ENCODE assay signal across 9 cellular contexts in the genomic region with DNA sequence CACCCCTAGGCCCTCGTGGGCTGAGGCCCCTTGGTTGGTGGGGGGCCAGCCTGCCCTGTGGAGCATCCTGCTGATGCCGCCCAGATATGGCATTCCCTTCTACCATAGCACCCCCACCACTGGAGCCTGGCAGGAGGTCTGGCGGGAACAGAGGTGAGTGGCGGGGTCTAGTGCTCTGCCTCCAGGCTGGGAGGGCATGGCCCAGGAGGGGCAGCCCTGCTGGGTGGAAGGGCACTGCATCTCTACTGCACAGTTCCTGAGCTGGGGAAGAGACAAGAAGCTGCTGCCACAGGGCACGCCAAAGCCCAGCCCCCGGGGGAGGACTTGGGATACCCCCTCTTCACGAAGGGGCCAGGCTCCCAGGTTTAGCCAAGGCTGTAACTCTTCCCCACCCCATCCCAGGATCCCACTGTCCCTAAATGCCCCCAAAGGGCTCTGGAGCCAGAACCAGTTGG. TPM values are rescaled to one million over a fixed set of nuclear protein-coding genes. Genes with fewer than 3 reads are reported as not detected.
DNase-seq lines count a peak whose midpoint lies in the region; ATAC-seq, FAIRE-seq and TF ChIP-seq lines count a peak whose summit lies in the region.
"Had no signal": no experiment of that assay in that cellular context is flagged by ENCODE, and none has a peak within 500 bp of the region (broad histone marks: within the 10 kb centered on the region; RNA-seq: fewer than 3 reads in every experiment).

No MANE protein-coding gene starts in this region.

- H3K9me3 ChIP-seq in A549 = no peaks in the 10 kb centered on the region
- H3K9me3 ChIP-seq in muscle layer of colon (ENCODE audit: low read length) = no peaks in the 10 kb centered on the region
- H3K9me3 ChIP-seq in effector memory CD4-positive, alpha-beta T cell (ENCODE audit: control insufficient read depth, low read length) = no peaks in the 10 kb centered on the region

- H3K4me2 ChIP-seq in A549 = peak overlapping the region; percentile 89

- no peak for TF ChIP-seq EP300 in A549 (IDR thresholded peaks at IDR 0.05)

- H3K27ac Mint-ChIP-seq in activated T-helper 2 cell treated with anti-CD3 and anti-CD28 coated beads, Interferon-gamma antibody, Interleukin-2, Interleukin-4, amounts not matched to agents 10 μg/mL and 5 μg/mL and 100 μg/mL, durations not matched to agents 14 hours and 24 hours and 36 hours = peak overlapping the region; percentile 92

- FAIRE-seq in A549 (lab: Jason Lieb, UNC) = no peak

- peak overlapping the region; percentile 94 for H3K4me3 Mint-ChIP-seq in activated T-helper 2 cell treated with anti-CD3 and anti-CD28 coated beads, Interferon-gamma antibody, Interleukin-2, Interleukin-4, amounts not matched to agents 10 μg/mL and 5 μg/mL and 100 μg/mL, durations not matched to agents 14 hours and 24 hours and 36 hours (ENCODE audit: low read depth)

- H3K27me3 Mint-ChIP-seq in activated T-helper 2 cell treated with anti-CD3 and anti-CD28 coated beads, Interferon-gamma antibody, Interleukin-2, Interleukin-4, amounts not matched to agents 10 μg/mL and 5 μg/mL and 100 μg/mL, durations not matched to agents 14 hours and 24 hours and 36 hours (ENCODE audit: low read depth) = no peaks in the 10 kb centered on the region

- no peaks in the 10 kb centered on the region for H3K27me3 ChIP-seq in muscle layer of colon (ENCODE audit: control insufficient read depth in 1 of 2, insufficient read depth in 2 of 2, low read length in 2 of 2)
- no peaks in the 10 kb centered on the region for H3K27me3 ChIP-seq in effector memory CD4-positive, alpha-beta T cell (replicated peaks; ENCODE audit: control insufficient read depth, insufficient read depth, low read length, poor library complexity, severe bottlenecking)

- peaks cover 54% of the 10 kb centered on the region for H3K36me3 Mint-ChIP-seq in activated T-helper 2 cell treated with anti-CD3 and anti-CD28 coated beads, Interferon-gamma antibody, Interleukin-2, Interleukin-4, amounts not matched to agents 10 μg/mL and 5 μg/mL and 100 μg/mL, durations not matched to agents 14 hours and 24 hours and 36 hours (ENCODE audit: low read depth)

- H3K4me1 ChIP-seq in A549 (peaks cover 20% of the 10 kb centered on the region), muscle layer of colon (ENCODE audit: insufficient read depth, low read length) (peaks cover 21% of the 10 kb centered on the region)
- peaks cover 53% of the 10 kb centered on the region for H3K4me1 ChIP-seq in effector memory CD4-positive, alpha-beta T cell (ENCODE audit: control insufficient read depth, insufficient read depth, low read length, poor library complexity, severe bottlenecking)

- TF ChIP-seq POLR2A in A549 (IDR thresholded peaks at IDR 0.05; ENCODE audit: low read length) = no peak

- WGBS in A549 (ENCODE audit: missing lambda C conversion rate) = 97% methylated on average over 7 of the region's 7 CpGs

- TF ChIP-seq RAD21 in A549 (conservative IDR thresholded peaks at IDR 0.05 in 1 of 2, IDR thresholded peaks at IDR 0.05 in 1 of 2) = no peak

- H3K9me3 Mint-ChIP-seq in activated T-helper 2 cell treated with anti-CD3 and anti-CD28 coated beads, Interferon-gamma antibody, Interleukin-2, Interleukin-4, amounts not matched to agents 10 μg/mL and 5 μg/mL and 100 μg/mL, durations not matched to agents 14 hours and 24 hours and 36 hours = peaks cover 3% of the 10 kb centered on the region

- CTCF ChIA-PET in A549 (lab: Yijun Ruan, JAX) = interaction anchor here (0.6 to 6.6 kb wide), 14 partner anchors 15 to 363 kb away, joined by 3 to 161 read pairs (median 5); a partner anchor contains a TSS

- H3K9ac ChIP-seq in muscle layer of colon (ENCODE audit: low read length) = peak overlapping the region; percentile 61

- ATAC-seq in A549 (no peak), GM19455 (IDR thresholded peaks at IDR 0.05; ENCODE audit: unreplicated experiment) (no peak), HG02642 (IDR thresholded peaks at IDR 0.05; ENCODE audit: poor library complexity, unreplicated experiment) (no peak)

- DNase-seq in A549 (ENCODE audit: low read depth in 1 of 2, low spot score in 1 of 2) (no peak), DMS114 treated with DMSO at 0.1 percent for 48 hours (lab: John Stamatoyannopoulos, UW; ENCODE audit: unreplicated experiment) (no peak)
- no peak for DNase-seq in activated T-helper 2 cell treated with anti-CD3 and anti-CD28 coated beads, Interferon-gamma antibody, Interleukin-2, Interleukin-4, amounts not matched to agents 10 μg/mL and 5 μg/mL and 100 μg/mL, durations not matched to agents 14 hours and 24 hours and 36 hours (ENCODE audit: low spot score)
- no peak for DNase-seq in effector memory CD4-positive, alpha-beta T cell
- DNase-seq: NCI-H1048 had no signal

- H3K4me3 ChIP-seq in A549 (peak overlapping the region; percentile 87; the same call in 1 of the 3 replicates), GM12875 (ENCODE audit: low read depth, low read length) (peak overlapping the region; percentile 84), muscle layer of colon (ENCODE audit: low read depth in 1 of 2, low read length in 2 of 2) (peak overlapping the region in 1 of 2 donors; percentile 77)
- H3K4me3 ChIP-seq in effector memory CD4-positive, alpha-beta T cell (ENCODE audit: insufficient read depth, low read depth, low read length, poor library complexity, severe bottlenecking) = no peak overlapping the region

- H3K36me3 ChIP-seq in muscle layer of colon (ENCODE audit: insufficient read depth, low read length) = peaks cover 8% of the 10 kb centered on the region
- no peaks in the 10 kb centered on the region for H3K36me3 ChIP-seq in effector memory CD4-positive, alpha-beta T cell (ENCODE audit: control insufficient read depth, insufficient read depth, low read length)

- H3K4me1 Mint-ChIP-seq in activated T-helper 2 cell treated with anti-CD3 and anti-CD28 coated beads, Interferon-gamma antibody, Interleukin-2, Interleukin-4, amounts not matched to agents 10 μg/mL and 5 μg/mL and 100 μg/mL, durations not matched to agents 14 hours and 24 hours and 36 hours (ENCODE audit: low read depth) = peaks cover 48% of the 10 kb centered on the region

- intact Hi-C loops in activated T-helper 2 cell treated with anti-CD3 and anti-CD28 coated beads, Interferon-gamma antibody, Interleukin-2, Interleukin-4, amounts not matched to agents 10 μg/mL and 5 μg/mL and 100 μg/mL, durations not matched to agents 14 hours and 24 hours and 36 hours (cut with micrococcal nuclease) = loop anchor here (5.0 kb wide), 1 partner anchor 448 kb away; a partner anchor contains a TSS

- TF ChIP-seq CTCF in A549 (IDR thresholded peaks at IDR 0.05) (no peak), GM12875 (IDR thresholded peaks at IDR 0.05; ENCODE audit: borderline replicate concordance, insufficient read depth, low read depth, low read length) (no peak)

- POLR2A ChIA-PET in A549 (lab: Yijun Ruan, JAX) = no interaction called here

- peak overlapping the region; percentile 91 to 98; a peak in 4 of 6 replicates for H3K27ac ChIP-seq in A549
- peak overlapping the region; percentile 90 for H3K27ac ChIP-seq in muscle layer of colon (ENCODE audit: low read depth, low read length)
- H3K27ac ChIP-seq in effector memory CD4-positive, alpha-beta T cell (ENCODE audit: insufficient read depth, low read length, poor library complexity, severe bottlenecking) = no peak overlapping the region

RNA-seq across cellular contexts. Expression of a gene that starts 2.4 kb away (rescaled TPM):
- polyA plus RNA-seq in A549 (2011; rRNA removed) (17.8 and 25.1 TPM in 2 replicates), A549 (2017; fragmentation: RNase III; extraction: RNeasy Plus Mini Kit Qiagen cat#74134 plus additional on column Dnase treatment) (39.4 to 40.8 TPM (median 39.9 TPM) in 3 replicates)
- 62.0 and 72.8 TPM in 2 replicates for polyA plus RNA-seq in A549 (2012; cell fraction: cytosol; rRNA removed)
- polyA plus RNA-seq in A549 (2012; cell fraction: nucleus; rRNA removed) = 351 and 378 TPM in 2 replicates
- 30.8 and 32.3 TPM in 2 replicates for polyA minus RNA-seq in A549 (2011; rRNA and poly(A)+ RNA removed)
- 58.4 and 63.3 TPM in 2 replicates for total RNA-seq in activated T-helper 2 cell treated with anti-CD3 and anti-CD28 coated beads, Interferon-gamma antibody, Interleukin-2, Interleukin-4, amounts not matched to agents 10 μg/mL and 5 μg/mL and 100 μg/mL, durations not matched to agents 14 hours and 24 hours and 36 hours

RNA-seq across cellular contexts. Expression of a gene that starts 11.0 kb away (rescaled TPM):
- not detected in 2 replicates for polyA plus RNA-seq in A549 (2011; rRNA removed)
- not detected in 2 replicates for polyA plus RNA-seq in A549 (2012; cell fraction: cytosol; rRNA removed)
- not detected in 2 replicates for polyA plus RNA-seq in A549 (2012; cell fraction: nucleus; rRNA removed)
- polyA plus RNA-seq in A549 (2017; fragmentation: RNase III; extraction: RNeasy Plus Mini Kit Qiagen cat#74134 plus additional on column Dnase treatment) = not detected in 3 replicates
- polyA minus RNA-seq in A549 (2011; rRNA and poly(A)+ RNA removed) = not detected in 2 replicates
- 231 and 234 TPM in 2 replicates for total RNA-seq in activated T-helper 2 cell treated with anti-CD3 and anti-CD28 coated beads, Interferon-gamma antibody, Interleukin-2, Interleukin-4, amounts not matched to agents 10 μg/mL and 5 μg/mL and 100 μg/mL, durations not matched to agents 14 hours and 24 hours and 36 hours

RNA-seq across cellular contexts. Expression of a gene that starts 26.9 kb away (rescaled TPM):
- 5.7 and 6.4 TPM in 2 replicates for polyA plus RNA-seq in A549 (2011; rRNA removed)
- 15.7 and 23.3 TPM in 2 replicates for polyA plus RNA-seq in A549 (2012; cell fraction: cytosol; rRNA removed)
- polyA plus RNA-seq in A549 (2012; cell fraction: nucleus; rRNA removed) = 21.1 and 28.1 TPM in 2 replicates
- polyA plus RNA-seq in A549 (2017; fragmentation: RNase III; extraction: RNeasy Plus Mini Kit Qiagen cat#74134 plus additional on column Dnase treatment) = 13.4 to 15.9 TPM (median 14.4 TPM) in 3 replicates
- 3.1 and 5.9 TPM in 2 replicates for polyA minus RNA-seq in A549 (2011; rRNA and poly(A)+ RNA removed)
- 136 and 138 TPM in 2 replicates for total RNA-seq in activated T-helper 2 cell treated with anti-CD3 and anti-CD28 coated beads, Interferon-gamma antibody, Interleukin-2, Interleukin-4, amounts not matched to agents 10 μg/mL and 5 μg/mL and 100 μg/mL, durations not matched to agents 14 hours and 24 hours and 36 hours

RNA-seq across cellular contexts. Expression of a gene that starts 29.8 kb away (rescaled TPM):
- polyA plus RNA-seq in A549 (2011; rRNA removed) (29.6 and 41.1 TPM in 2 replicates), A549 (2017; fragmentation: RNase III; extraction: RNeasy Plus Mini Kit Qiagen cat#74134 plus additional on column Dnase treatment) (39.0 to 45.6 TPM (median 42.8 TPM) in 3 replicates)
- polyA plus RNA-seq in A549 (2012; cell fraction: cytosol; rRNA removed) = 45.9 and 47.2 TPM in 2 replicates
- 111 and 144 TPM in 2 replicates for polyA plus RNA-seq in A549 (2012; cell fraction: nucleus; rRNA removed)
- polyA minus RNA-seq in A549 (2011; rRNA and poly(A)+ RNA removed) = 27.7 and 30.5 TPM in 2 replicates
- total RNA-seq in activated T-helper 2 cell treated with anti-CD3 and anti-CD28 coated beads, Interferon-gamma antibody, Interleukin-2, Interleukin-4, amounts not matched to agents 10 μg/mL and 5 μg/mL and 100 μg/mL, durations not matched to agents 14 hours and 24 hours and 36 hours = 27.4 and 30.8 TPM in 2 replicates

RNA-seq across cellular contexts. Expression of a gene that starts 30.1 kb away (rescaled TPM):
- polyA plus RNA-seq in A549 (2011; rRNA removed) (111 and 133 TPM in 2 replicates), A549 (2017; fragmentation: RNase III; extraction: RNeasy Plus Mini Kit Qiagen cat#74134 plus additional on column Dnase treatment) (191 to 203 TPM (median 197 TPM) in 3 replicates)
- polyA plus RNA-seq in A549 (2012; cell fraction: cytosol; rRNA removed) = 171 and 192 TPM in 2 replicates
- polyA plus RNA-seq in A549 (2012; cell fraction: nucleus; rRNA removed) = 102 and 137 TPM in 2 replicates
- polyA minus RNA-seq in A549 (2011; rRNA and poly(A)+ RNA removed) = 71.3 and 103 TPM in 2 replicates
- total RNA-seq in activated T-helper 2 cell treated with anti-CD3 and anti-CD28 coated beads, Interferon-gamma antibody, Interleukin-2, Interleukin-4, amounts not matched to agents 10 μg/mL and 5 μg/mL and 100 μg/mL, durations not matched to agents 14 hours and 24 hours and 36 hours = 45.1 and 46.9 TPM in 2 replicates
